In the genomic region with DNA sequence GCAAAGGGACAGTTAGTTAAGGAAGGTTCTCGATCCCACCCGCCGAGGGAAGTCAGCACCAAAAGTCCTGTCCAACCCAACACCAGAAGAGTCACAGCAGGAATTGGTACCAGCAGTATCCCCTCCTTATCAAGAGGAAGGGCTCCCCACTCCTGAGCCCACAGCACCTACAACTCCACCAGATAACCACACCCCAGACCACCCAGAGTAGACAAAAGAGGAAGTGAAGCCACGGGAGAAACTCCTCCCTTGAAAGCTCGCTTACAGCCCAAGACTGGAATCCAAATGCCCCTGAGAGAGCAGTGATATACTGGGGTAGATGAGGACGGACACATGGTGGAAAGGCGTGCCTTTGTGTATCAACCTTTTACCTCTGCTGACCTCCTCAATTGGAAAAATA, we compare ENCODE assay signal across 1 cellular context.
TF ChIP-seq lines count a peak whose summit lies in the region.

No MANE protein-coding gene starts in this region.

TF ChIP-seq in K562, 482 proteins besides CTCF, POLR2A, EP300 and RAD21:
- TF ChIP-seq NRF1 (conservative IDR thresholded peaks at IDR 0.05 in 1 of 2, IDR thresholded peaks at IDR 0.05 in 1 of 2), result no peak
- no peak for TF ChIP-seq NFE2 (IDR thresholded peaks at IDR 0.05; ENCODE audit: low read depth)
- TF ChIP-seq SPI1 (IDR thresholded peaks at IDR 0.05; ENCODE audit: borderline replicate concordance, low read depth, low read length), result peak; percentile 98
- TF ChIP-seq RBM17 (IDR thresholded peaks at IDR 0.05; ENCODE audit: borderline replicate concordance, low read depth, low read length), result no peak
- TF ChIP-seq SRSF3 (IDR thresholded peaks at IDR 0.05; ENCODE audit: insufficient read depth, low read length), result no peak
- TF ChIP-seq ZNF282 (CRISPR knock-in tag; IDR thresholded peaks at IDR 0.05), result no peak
- TF ChIP-seq ARID1B (IDR thresholded peaks at IDR 0.05), result 0 out of 2 replicates have a peak, but pooled peaks have one; percentile 13
- TF ChIP-seq FOXP1 (CRISPR knock-in tag; IDR thresholded peaks at IDR 0.05), result no peak
- TF ChIP-seq, protein P1, sequence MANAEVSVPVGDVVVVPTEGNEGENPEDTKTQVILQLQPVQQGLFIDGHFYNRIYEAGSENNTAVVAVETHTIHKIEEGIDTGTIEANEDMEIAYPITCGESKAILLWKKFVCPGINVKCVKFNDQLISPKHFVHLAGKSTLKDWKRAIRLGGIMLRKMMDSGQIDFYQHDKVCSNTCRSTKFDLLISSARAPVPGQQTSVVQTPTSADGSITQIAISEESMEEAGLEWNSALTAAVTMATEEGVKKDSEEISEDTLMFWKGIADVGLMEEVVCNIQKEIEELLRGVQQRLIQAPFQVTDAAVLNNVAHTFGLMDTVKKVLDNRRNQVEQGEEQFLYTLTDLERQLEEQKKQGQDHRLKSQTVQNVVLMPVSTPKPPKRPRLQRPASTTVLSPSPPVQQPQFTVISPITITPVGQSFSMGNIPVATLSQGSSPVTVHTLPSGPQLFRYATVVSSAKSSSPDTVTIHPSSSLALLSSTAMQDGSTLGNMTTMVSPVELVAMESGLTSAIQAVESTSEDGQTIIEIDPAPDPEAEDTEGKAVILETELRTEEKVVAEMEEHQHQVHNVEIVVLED (CRISPR knock-in tag; IDR thresholded peaks at IDR 0.05), result no peak
- TF ChIP-seq SAP30 (IDR thresholded peaks at IDR 0.05; ENCODE audit: borderline replicate concordance, insufficient read depth, low read depth, low read length, poor library complexity, severe bottlenecking), result no peak
- no peak for TF ChIP-seq POLR2B (IDR thresholded peaks at IDR 0.05; ENCODE audit: low read depth, partially characterized antibody)
- TF ChIP-seq, protein P2, sequence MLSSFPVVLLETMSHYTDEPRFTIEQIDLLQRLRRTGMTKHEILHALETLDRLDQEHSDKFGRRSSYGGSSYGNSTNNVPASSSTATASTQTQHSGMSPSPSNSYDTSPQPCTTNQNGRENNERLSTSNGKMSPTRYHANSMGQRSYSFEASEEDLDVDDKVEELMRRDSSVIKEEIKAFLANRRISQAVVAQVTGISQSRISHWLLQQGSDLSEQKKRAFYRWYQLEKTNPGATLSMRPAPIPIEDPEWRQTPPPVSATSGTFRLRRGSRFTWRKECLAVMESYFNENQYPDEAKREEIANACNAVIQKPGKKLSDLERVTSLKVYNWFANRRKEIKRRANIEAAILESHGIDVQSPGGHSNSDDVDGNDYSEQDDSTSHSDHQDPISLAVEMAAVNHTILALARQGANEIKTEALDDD (IDR thresholded peaks at IDR 0.05), result peak; percentile 71
- TF ChIP-seq ZNF384 (IDR thresholded peaks at IDR 0.05; ENCODE audit: low read depth, low read length), result no peak
- TF ChIP-seq BHLHE40 (IDR thresholded peaks at IDR 0.05; ENCODE audit: low read length), result no peak
- TF ChIP-seq ARID2 (IDR thresholded peaks at IDR 0.05), result no peak
- 0 out of 2 replicates have a peak, but pooled peaks have one; percentile 18 for TF ChIP-seq TCF3 (CRISPR knock-in tag; IDR thresholded peaks at IDR 0.05)
- TF ChIP-seq, protein P3, sequence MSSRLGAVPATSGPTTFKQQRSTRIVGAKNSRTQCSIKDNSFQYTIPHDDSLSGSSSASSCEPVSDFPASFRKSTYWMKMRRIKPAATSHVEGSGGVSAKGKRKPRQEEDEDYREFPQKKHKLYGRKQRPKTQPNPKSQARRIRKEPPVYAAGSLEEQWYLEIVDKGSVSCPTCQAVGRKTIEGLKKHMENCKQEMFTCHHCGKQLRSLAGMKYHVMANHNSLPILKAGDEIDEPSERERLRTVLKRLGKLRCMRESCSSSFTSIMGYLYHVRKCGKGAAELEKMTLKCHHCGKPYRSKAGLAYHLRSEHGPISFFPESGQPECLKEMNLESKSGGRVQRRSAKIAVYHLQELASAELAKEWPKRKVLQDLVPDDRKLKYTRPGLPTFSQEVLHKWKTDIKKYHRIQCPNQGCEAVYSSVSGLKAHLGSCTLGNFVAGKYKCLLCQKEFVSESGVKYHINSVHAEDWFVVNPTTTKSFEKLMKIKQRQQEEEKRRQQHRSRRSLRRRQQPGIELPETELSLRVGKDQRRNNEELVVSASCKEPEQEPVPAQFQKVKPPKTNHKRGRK (tag; IDR thresholded peaks at IDR 0.05), result no peak
